ENCODE assay signal across 8 cellular contexts in genomic region chr14:24189460-24189859, GRCh38.
DNase-seq lines count a peak whose midpoint lies in the region; ATAC-seq and TF ChIP-seq lines count a peak whose summit lies in the region.

No MANE protein-coding gene starts in this region.

- peak overlapping the region; percentile 87; the same call in 1 of the 2 replicates for H3K27ac ChIP-seq in C4-2B
- H3K27ac ChIP-seq in HUES6 (ENCODE audit: low read depth, low read length): no peak overlapping the region

- no peaks in the 10 kb centered on the region for H3K9me3 ChIP-seq in HUES6 (ENCODE audit: control insufficient read depth, insufficient read depth, low read depth, low read length)

- peak overlapping the region; percentile 88 for H3K27ac Mint-ChIP-seq in activated naive CD8-positive, alpha-beta T cell treated with anti-CD3 and anti-CD28 coated beads, Interleukin-2, amount 50 U/mL, for 24 hours
- peak overlapping the region; percentile 44 to 90 (median 88) for H3K27ac Mint-ChIP-seq in nephron

- H3K9me3 Mint-ChIP-seq in activated naive CD8-positive, alpha-beta T cell treated with anti-CD3 and anti-CD28 coated beads, Interleukin-2, amount 50 U/mL, for 24 hours: no peaks in the 10 kb centered on the region
- H3K9me3 Mint-ChIP-seq in nephron: no peaks in the 10 kb centered on the region

- no peak for DNase-seq in activated naive CD8-positive, alpha-beta T cell treated with anti-CD3 and anti-CD28 coated beads, Interleukin-2, amount 50 U/mL, for 24 hours
- DNase-seq in pons (ENCODE audit: low spot score) (no peak), medulla oblongata (ENCODE audit: extremely low spot score) (no peak), OCI-M1 (lab: John Stamatoyannopoulos, UW) (no peak)

- H3K27me3 ChIP-seq in HUES6 (ENCODE audit: control insufficient read depth, insufficient read depth, low read length): no peaks in the 10 kb centered on the region

- H3K27me3 Mint-ChIP-seq in activated naive CD8-positive, alpha-beta T cell treated with anti-CD3 and anti-CD28 coated beads, Interleukin-2, amount 50 U/mL, for 24 hours: no peaks in the 10 kb centered on the region
- H3K27me3 Mint-ChIP-seq in nephron (ENCODE audit: low read depth): no peaks in the 10 kb centered on the region

- H3K4me1 ChIP-seq in HUES6 (ENCODE audit: control insufficient read depth, insufficient read depth, low read length): peaks cover 6% of the 10 kb centered on the region; the same call in 1 of the 2 replicates

- H3K4me1 Mint-ChIP-seq in activated naive CD8-positive, alpha-beta T cell treated with anti-CD3 and anti-CD28 coated beads, Interleukin-2, amount 50 U/mL, for 24 hours: peaks cover 42% of the 10 kb centered on the region
- peaks cover 35% of the 10 kb centered on the region for H3K4me1 Mint-ChIP-seq in nephron

- no peak for TF ChIP-seq CTCF in C4-2B (conservative IDR thresholded peaks at IDR 0.05)
- no peak for TF ChIP-seq CTCF in nephron (IDR thresholded peaks at IDR 0.05; ENCODE audit: unreplicated experiment in 3 of 3)

- peak overlapping the region; percentile 84 for H3K4me3 Mint-ChIP-seq in activated naive CD8-positive, alpha-beta T cell treated with anti-CD3 and anti-CD28 coated beads, Interleukin-2, amount 50 U/mL, for 24 hours
- H3K4me3 Mint-ChIP-seq in nephron: peak overlapping the region in 1 of 3 experiments; percentile 95

- peak overlapping the region; percentile 36 for H3K9ac ChIP-seq in HUES6 (ENCODE audit: low read length)

- ATAC-seq in activated naive CD8-positive, alpha-beta T cell treated with anti-CD3 and anti-CD28 coated beads, Interleukin-2, amount 50 U/mL, for 24 hours: no peak
- no peak for ATAC-seq in GM18520 (IDR thresholded peaks at IDR 0.05; ENCODE audit: unreplicated experiment)

- 0 out of 2 replicates have a peak overlapping the region, but pooled peaks have one; percentile 30 for H3K4me3 ChIP-seq in HUES6 (ENCODE audit: low read depth, low read length)

- H3K36me3 ChIP-seq in HUES6 (ENCODE audit: control insufficient read depth, insufficient read depth, low read length): peaks cover 63% of the 10 kb centered on the region

- peaks cover 47% of the 10 kb centered on the region for H3K36me3 Mint-ChIP-seq in activated naive CD8-positive, alpha-beta T cell treated with anti-CD3 and anti-CD28 coated beads, Interleukin-2, amount 50 U/mL, for 24 hours (ENCODE audit: low read depth)
- H3K36me3 Mint-ChIP-seq in nephron (ENCODE audit: low read depth): peaks cover 31% of the 10 kb centered on the region
